12 cellular contexts compared by ENCODE assay signal in the genomic region with DNA sequence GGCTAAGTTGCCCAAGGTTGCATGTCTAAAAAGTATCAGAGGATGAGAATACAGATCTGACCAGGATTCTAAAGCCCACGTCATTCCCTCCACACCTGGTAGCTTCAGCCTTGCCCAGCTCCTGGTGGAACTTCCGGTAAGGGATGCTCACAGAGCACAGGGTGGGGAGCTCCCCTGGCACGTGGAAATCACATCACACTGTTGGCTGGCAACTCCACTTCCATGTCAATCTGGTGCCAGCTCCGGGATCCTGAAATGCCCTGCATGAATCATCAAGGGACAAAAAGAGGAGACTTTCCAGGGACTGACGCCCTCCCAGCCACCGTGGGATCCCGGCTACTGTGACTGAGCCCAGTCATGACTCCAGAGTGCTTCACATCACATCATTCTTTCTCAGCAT. TPM values are rescaled to one million over a fixed set of nuclear protein-coding genes. Genes with fewer than 3 reads are reported as not detected.
A peak's percentile ranks its signal among the peaks of the same experiment; 100 is the strongest.
DNase-seq lines count a peak whose midpoint lies in the region; ATAC-seq and TF ChIP-seq lines count a peak whose summit lies in the region.
"Had no signal": no experiment of that assay in that cellular context is flagged by ENCODE, and none has a peak within 500 bp of the region (broad histone marks: within the 10 kb centered on the region; RNA-seq: fewer than 3 reads in every experiment).

No MANE protein-coding gene starts in this region.

- TF ChIP-seq CTCF in heart left ventricle (IDR thresholded peaks at IDR 0.05) = no peak
- no peak for TF ChIP-seq CTCF in right atrium auricular region (IDR thresholded peaks at IDR 0.05)
- no peak for TF ChIP-seq CTCF in PC-9 (conservative IDR thresholded peaks at IDR 0.05)

- H3K27ac ChIP-seq in heart left ventricle (no peak overlapping the region), right atrium auricular region (no peak overlapping the region), PC-9 (peak overlapping the region; percentile 99), urinary bladder (ENCODE audit: low read depth) (peak overlapping the region; percentile 48)

- H3K4me3 ChIP-seq in heart left ventricle (no peak overlapping the region), right atrium auricular region (no peak overlapping the region), PC-9 (peak overlapping the region; percentile 43), urinary bladder (ENCODE audit: low read depth, low read length) (no peak overlapping the region)
- H3K4me3 ChIP-seq: prostate gland had no signal

- H3K9me3 ChIP-seq in heart left ventricle = no peaks in the 10 kb centered on the region
- no peaks in the 10 kb centered on the region for H3K9me3 ChIP-seq in right atrium auricular region
- H3K9me3 ChIP-seq in PC-9 (ENCODE audit: insufficient read depth, low read depth) = no peaks in the 10 kb centered on the region
- H3K9me3 ChIP-seq: prostate gland had no signal

- no TSS peak for BruUV-seq in PC-9 (replicated peaks; lab: Mats Ljungman, UMichigan)

- intact Hi-C loops in heart left ventricle (cut with DNase I) (no loop called here), PC-9 (cut with micrococcal nuclease; ENCODE audit: unreplicated experiment) (no loop called here)

- POLR2A ChIA-PET in PC-9 (lab: Charles Lee; ENCODE audit: unreplicated experiment) = interaction anchor here (0.7 to 2.4 kb wide), 6 partner anchors 9 to 248 kb away, joined by 3 to 16 read pairs (median 7); a partner anchor contains a TSS

- H3K4me1 ChIP-seq in heart left ventricle (peaks cover 0 to 45% (median 0%) of the 10 kb centered on the region in 12 donors), right atrium auricular region (peaks cover 0 to 6% of the 10 kb centered on the region in 2 donors), PC-9 (replicated peaks; ENCODE audit: insufficient read depth) (peaks cover 73% of the 10 kb centered on the region), urinary bladder (ENCODE audit: insufficient read depth) (no peaks in the 10 kb centered on the region)
- H3K4me1 ChIP-seq: prostate gland had no signal

- CTCF ChIA-PET in PC-9 (lab: Charles Lee) = no interaction called here

- no peaks in the 10 kb centered on the region for H4K20me1 ChIP-seq in PC-9 (ENCODE audit: insufficient read depth)

- no peak overlapping the region for H2AFZ ChIP-seq in PC-9

- peak in 3 of 4 donors; percentile 57 to 82 (median 81) for ATAC-seq in heart left ventricle
- ATAC-seq in esophagus mucosa = peak; percentile 20
- no peak for ATAC-seq in GM18519 (IDR thresholded peaks at IDR 0.05; ENCODE audit: low FRiP score, unreplicated experiment)

- H3F3A ChIP-seq in PC-9 (ENCODE audit: insufficient read depth, low read depth) = peaks cover 60% of the 10 kb centered on the region

- H3K36me3 ChIP-seq in heart left ventricle = no peaks in the 10 kb centered on the region
- H3K36me3 ChIP-seq in right atrium auricular region = no peaks in the 10 kb centered on the region
- no peaks in the 10 kb centered on the region for H3K36me3 ChIP-seq in PC-9 (ENCODE audit: low read depth)
- H3K36me3 ChIP-seq in urinary bladder (ENCODE audit: insufficient read depth) = no peaks in the 10 kb centered on the region
- H3K36me3 ChIP-seq: prostate gland had no signal

- no peaks in the 10 kb centered on the region for H3K9me2 ChIP-seq in PC-9 (ENCODE audit: insufficient read depth)

- no peak for TF ChIP-seq POLR2A in heart left ventricle (IDR thresholded peaks at IDR 0.05)

- H3K79me2 ChIP-seq in PC-9 (ENCODE audit: low read depth) = peaks cover 68% of the 10 kb centered on the region

- H3K4me2 ChIP-seq in PC-9 = peak overlapping the region; percentile 83

- H3K27me3 ChIP-seq in heart left ventricle = no peaks in the 10 kb centered on the region
- H3K27me3 ChIP-seq in right atrium auricular region = no peaks in the 10 kb centered on the region
- H3K27me3 ChIP-seq in PC-9 (ENCODE audit: insufficient read depth, low read depth) = no peaks in the 10 kb centered on the region

- DNase-seq in heart left ventricle (peak in 2 of 5 donors; percentile 46 to 56), right atrium auricular region (ENCODE audit: low spot score) (no peak), PC-9 (peak; percentile 67 to 89), inferior parietal cortex (ENCODE audit: extremely low spot score) (no peak), anterior cingulate cortex (lab: John Stamatoyannopoulos, UW) (no peak)
- DNase-seq: activated gamma-delta T cell treated with Interleukin-2 at 50 U/mL for 16 hours, DMS79, NCI-H2107 had no signal

- WGBS in heart left ventricle, 4 donors = 49 to 59% (median 53%) methylated on average over 7 of the region's 7 CpGs
- whole genome bisulfite sequencing in urinary bladder = 83% methylated on average over 7 of the region's 7 CpGs

RNA-seq across cellular contexts. Expression of a gene that starts 12.4 kb away (rescaled TPM):
- 10 to 100 TPM in 8 of 9 donors, 1 to 10 TPM in 1; 7.5 to 25.0 (median 17.3) TPM for total RNA-seq in heart left ventricle
- polyA plus RNA-seq in heart left ventricle = 1 to 10 TPM; 6.4 to 7.4 TPM
- 10 to 100 TPM; 12.7 to 19.3 TPM for total RNA-seq in right atrium auricular region
- 62.5 and 70.0 TPM in 2 replicates for total RNA-seq in PC-9 (2021)
- total RNA-seq in esophagus mucosa = 5.7 TPM
- 14.5 TPM for total RNA-seq in urinary bladder
- polyA plus RNA-seq in urinary bladder = 14.5 TPM

Comparison
In these comparisons a context has a peak if more than half of its experiments do, and no peak if none do; other contexts are left out.
1. DNase-seq: peak in PC-9 (2 of 2); none in right atrium auricular region (single experiment), inferior parietal cortex (single experiment) and anterior cingulate cortex (0 of 58).
2. H3K27ac ChIP-seq: peak in PC-9 (single experiment) and urinary bladder (single experiment); none in heart left ventricle (0 of 12) and right atrium auricular region (0 of 2).